Comparison of ENCODE assay signal across 15 cellular contexts in the genomic region with DNA sequence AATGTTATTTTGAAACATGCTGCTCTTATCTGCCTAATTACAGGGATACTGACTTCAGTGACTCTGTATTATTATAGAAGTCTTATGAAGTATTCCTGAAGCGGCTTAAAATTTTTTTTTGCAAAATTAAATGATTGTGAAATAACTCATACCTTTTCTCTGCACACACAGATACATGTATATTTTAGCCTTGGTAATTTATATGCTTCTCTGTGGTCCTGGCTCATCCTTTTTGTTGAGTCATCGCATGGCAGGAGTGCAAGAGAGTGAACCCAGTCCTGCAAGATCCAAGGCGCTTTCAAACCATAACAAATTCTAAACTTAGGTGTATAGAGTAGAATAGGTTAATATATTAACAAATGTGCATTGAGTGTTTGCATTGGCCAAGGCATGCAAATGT. TPM values are rescaled to one million over a fixed set of nuclear protein-coding genes. Genes with fewer than 3 reads are reported as not detected.
DNase-seq lines count a peak whose midpoint lies in the region; ATAC-seq and TF ChIP-seq lines count a peak whose summit lies in the region.
"Had no signal": no experiment of that assay in that cellular context is flagged by ENCODE, and none has a peak within 500 bp of the region (broad histone marks: within the 10 kb centered on the region; RNA-seq: fewer than 3 reads in every experiment).

No MANE protein-coding gene starts in this region.

- no peak for TF ChIP-seq CTCF in AG10803 (conservative IDR thresholded peaks at IDR 0.05; ENCODE audit: low read length)
- no peak for TF ChIP-seq CTCF in IMR-90 (conservative IDR thresholded peaks at IDR 0.05; ENCODE audit: low read depth, low read length)
- no peak for TF ChIP-seq CTCF in brain microvascular endothelial cell (IDR thresholded peaks at IDR 0.05; ENCODE audit: low read depth, low read length, missing control alignments)
- no peak for TF ChIP-seq CTCF in left lung (IDR thresholded peaks at IDR 0.05)
- TF ChIP-seq CTCF in GM20000 (IDR thresholded peaks at IDR 0.05; ENCODE audit: extremely low read depth, missing control alignments): no peak

- POLR2A ChIA-PET in IMR-90 (lab: Charles Lee; ENCODE audit: unreplicated experiment): no interaction called here

- TF ChIP-seq RAD21 in IMR-90 (IDR thresholded peaks at IDR 0.05; ENCODE audit: low read length): no peak

- no peak overlapping the region for H3K4ac ChIP-seq in IMR-90 (ENCODE audit: low read depth, low read length)

- H2BK20ac ChIP-seq in IMR-90 (ENCODE audit: low read depth, low read length): no peak overlapping the region

- H3K9ac ChIP-seq in IMR-90 (ENCODE audit: low read depth, low read length): no peak overlapping the region

- H2AK5ac ChIP-seq in IMR-90 (ENCODE audit: low read depth, low read length): no peak overlapping the region

- H3K4me3 ChIP-seq in AG10803 (ENCODE audit: low read length) (no peak overlapping the region), IMR-90 (ENCODE audit: insufficient read depth, low read depth, low read length) (no peak overlapping the region), brain microvascular endothelial cell (ENCODE audit: low read depth, low read length) (no peak overlapping the region), left lung (no peak overlapping the region)

- ATAC-seq in IMR-90 (ENCODE audit: low read depth) (peak; percentile 78), left lung (peak; percentile 44), GM19467 (IDR thresholded peaks at IDR 0.05; ENCODE audit: unreplicated experiment) (no peak)
- ATAC-seq: stimulated activated memory B cell treated with anti-CD40 and anti-IgM and Interleukin-4, amounts not matched to agents 10 μg/mL and 1 μg/mL and 100 μg/mL, for 72 hours had no signal

- H3K4me1 ChIP-seq in IMR-90 (ENCODE audit: control insufficient read depth, insufficient read depth, low read length) (peaks cover 3% of the 10 kb centered on the region), left lung (peaks cover 0 to 76% of the 10 kb centered on the region in 2 donors)

- H4K8ac ChIP-seq in IMR-90 (ENCODE audit: low read depth in 2 of 2, low read length in 2 of 2): no peak overlapping the region

- H3K9me3 ChIP-seq in IMR-90 (ENCODE audit: control insufficient read depth, insufficient read depth, low read length) (no peaks in the 10 kb centered on the region), left lung (no peaks in the 10 kb centered on the region)

- H3K36me3 ChIP-seq in IMR-90 (ENCODE audit: control insufficient read depth, insufficient read depth, low read length) (peaks cover 6% of the 10 kb centered on the region; the same call in 1 of the 2 replicates), brain microvascular endothelial cell (replicated peaks) (no peaks in the 10 kb centered on the region), left lung (peaks cover 0 to 21% of the 10 kb centered on the region in 2 donors)

- intact Hi-C loops in IMR-90 (cut with micrococcal nuclease): no loop called here
- intact Hi-C loops in left lung (cut with DNase I): no loop called here

- no TSS peak for BruUV-seq in IMR-90 (replicated peaks; lab: Mats Ljungman, UMichigan)

- H2BK120ac ChIP-seq in IMR-90 (ENCODE audit: low read depth, low read length): no peak overlapping the region

- no peak overlapping the region for H2BK5ac ChIP-seq in IMR-90 (ENCODE audit: low read depth, low read length, poor library complexity, severe bottlenecking)

- H3K27me3 ChIP-seq in IMR-90 (ENCODE audit: control insufficient read depth, insufficient read depth, low read length) (no peaks in the 10 kb centered on the region), brain microvascular endothelial cell (replicated peaks) (no peaks in the 10 kb centered on the region), left lung (no peaks in the 10 kb centered on the region)

- no CpG with 5 or more reads among the region's 3 CpGs for WGBS in IMR-90 (ENCODE audit: extremely low coverage in 2 of 2, insufficient read length in 1 of 2), 2 experiments

- peaks cover 88% of the 10 kb centered on the region for H4K20me1 ChIP-seq in IMR-90 (ENCODE audit: insufficient read depth, low read length)

- TF ChIP-seq POLR2A in IMR-90 (IDR thresholded peaks at IDR 0.05; ENCODE audit: low read depth, low read length): no peak

- H3K4me2 ChIP-seq in IMR-90 (ENCODE audit: low read depth, low read length): no peak overlapping the region

- H3K14ac ChIP-seq in IMR-90 (replicated peaks; ENCODE audit: low read depth, low read length): no peak overlapping the region

- H3K9me1 ChIP-seq in IMR-90 (ENCODE audit: insufficient read depth, low read length): no peaks in the 10 kb centered on the region; the same call in 1 of the 2 replicates

- H2AFZ ChIP-seq in IMR-90 (replicated peaks; ENCODE audit: low read length, poor library complexity): no peak overlapping the region

- in situ Hi-C loops in IMR-90 (cut with MboI; ENCODE audit: low sequenced_read_pairs): no loop called here
- in situ Hi-C loops in brain microvascular endothelial cell (cut with HindIII; ENCODE audit: low pct_ligation_motif_present, low sequenced_read_pairs): no loop called here

- no peak overlapping the region for H2BK15ac ChIP-seq in IMR-90 (ENCODE audit: low read depth, low read length)

- H3K18ac ChIP-seq in IMR-90 (ENCODE audit: low read depth, low read length): no peak overlapping the region

- no peak overlapping the region for H4K91ac ChIP-seq in IMR-90 (ENCODE audit: insufficient read depth, low read depth, low read length)

- H3K23ac ChIP-seq in IMR-90 (ENCODE audit: low read depth, low read length): no peak overlapping the region

- dilution Hi-C loops in IMR-90 (cut with HindIII; ENCODE audit: low sequenced_read_pairs, unreplicated experiment): no loop called here

- peak; percentile 24 for DNase-seq in AG10803 (ENCODE audit: low read depth)
- DNase-seq in IMR-90: peak; percentile 69
- DNase-seq in brain microvascular endothelial cell: peak; percentile 27
- DNase-seq in left lung: no peak
- no peak for DNase-seq in NK-92 (lab: John Stamatoyannopoulos, UW; ENCODE audit: unreplicated experiment)
- DNase-seq in GM20000 (ENCODE audit: low spot score): no peak
- no peak for DNase-seq in activated CD4-positive, alpha-beta T cell treated with anti-CD3 and anti-CD28 coated beads for 48 hours
- DNase-seq: activated T-cell treated with anti-CD3 and anti-CD28 coated beads, Interleukin-2, amount 50 U/mL, for 72 hours; caudate nucleus; foreskin melanocyte; NCI-H1105 treated with DMSO at 0.1 percent for 48 hours; NCI-H510A treated with DMSO at 0.1 percent for 48 hours; stimulated activated CD4-positive, alpha-beta T cell treated with anti-CD3 and anti-CD28 coated beads, Interleukin-1b, Interleukin-23, amount 100 ng/mL, for 48 hours had no signal

- H3K27ac ChIP-seq in IMR-90 (ENCODE audit: insufficient read depth, low read length) (no peak overlapping the region), brain microvascular endothelial cell (peak overlapping the region; percentile 10), left lung (no peak overlapping the region)

- CTCF ChIA-PET in IMR-90 (lab: Yijun Ruan, JAX): no interaction called here

- H3K79me1 ChIP-seq in IMR-90 (ENCODE audit: low read depth in 1 of 2, low read length in 2 of 2): peaks cover 2 to 18% of the 10 kb centered on the region in 2 experiments; a peak in 3 of 4 replicates

- no peak overlapping the region for H2AK9ac ChIP-seq in IMR-90 (replicated peaks; ENCODE audit: low read depth, low read length, poor library complexity)

- H3K56ac ChIP-seq in IMR-90 (ENCODE audit: extremely low read depth, insufficient read depth, low read length): no peak overlapping the region

- no peak overlapping the region for H4K5ac ChIP-seq in IMR-90 (ENCODE audit: low read depth, low read length)

TF ChIP-seq in IMR-90, 13 proteins besides CTCF, POLR2A, EP300 and RAD21:
- TF ChIP-seq, protein P1, sequence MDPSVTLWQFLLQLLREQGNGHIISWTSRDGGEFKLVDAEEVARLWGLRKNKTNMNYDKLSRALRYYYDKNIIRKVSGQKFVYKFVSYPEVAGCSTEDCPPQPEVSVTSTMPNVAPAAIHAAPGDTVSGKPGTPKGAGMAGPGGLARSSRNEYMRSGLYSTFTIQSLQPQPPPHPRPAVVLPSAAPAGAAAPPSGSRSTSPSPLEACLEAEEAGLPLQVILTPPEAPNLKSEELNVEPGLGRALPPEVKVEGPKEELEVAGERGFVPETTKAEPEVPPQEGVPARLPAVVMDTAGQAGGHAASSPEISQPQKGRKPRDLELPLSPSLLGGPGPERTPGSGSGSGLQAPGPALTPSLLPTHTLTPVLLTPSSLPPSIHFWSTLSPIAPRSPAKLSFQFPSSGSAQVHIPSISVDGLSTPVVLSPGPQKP (IDR thresholded peaks at IDR 0.05; ENCODE audit: borderline replicate concordance, low read depth, low read length): no peak
- TF ChIP-seq SMC3 (IDR thresholded peaks at IDR 0.05; ENCODE audit: low read depth, low read length): no peak
- TF ChIP-seq CEBPB (IDR thresholded peaks at IDR 0.05; ENCODE audit: low read depth, low read length): peak; percentile 76
- TF ChIP-seq MAFK (IDR thresholded peaks at IDR 0.05; ENCODE audit: low read depth, low read length): peak; percentile 41; the same call in 1 of the 2 replicates
- peak; percentile 82 for TF ChIP-seq NFE2L2 (IDR thresholded peaks at IDR 0.05; ENCODE audit: low read depth, low read length)

RNA-seq across cellular contexts. Expression of a gene that starts 8.6 kb away (rescaled TPM):
- total RNA-seq in IMR-90 (2012; rRNA removed) (30.6 and 44.6 TPM in 2 replicates), left lung (10 to 100 TPM; 29.3 to 40.6 TPM)
- polyA plus RNA-seq in IMR-90 (2012; rRNA removed): 6.6 and 8.8 TPM in 2 replicates
- polyA plus RNA-seq in IMR-90 (2012; cell fraction: cytosol; rRNA removed): 1.1 and 1.2 TPM in 2 replicates
- polyA plus RNA-seq in IMR-90 (2012; cell fraction: nucleus; rRNA removed; ENCODE audit: low replicate concordance): 9.5 and 41.4 TPM in 2 replicates

Comparison
In these comparisons a context has a peak if more than half of its experiments do, and no peak if none do; other contexts are left out.
1. DNase-seq: peak in AG10803 (single experiment), IMR-90 (single experiment) and brain microvascular endothelial cell (single experiment); none in left lung (0 of 2), NK-92 (single experiment), GM20000 (single experiment) and activated CD4-positive, alpha-beta T cell treated with anti-CD3 and anti-CD28 coated beads for 48 hours (single experiment).